ENCODE assay signal across 3 cellular contexts in the genomic region with DNA sequence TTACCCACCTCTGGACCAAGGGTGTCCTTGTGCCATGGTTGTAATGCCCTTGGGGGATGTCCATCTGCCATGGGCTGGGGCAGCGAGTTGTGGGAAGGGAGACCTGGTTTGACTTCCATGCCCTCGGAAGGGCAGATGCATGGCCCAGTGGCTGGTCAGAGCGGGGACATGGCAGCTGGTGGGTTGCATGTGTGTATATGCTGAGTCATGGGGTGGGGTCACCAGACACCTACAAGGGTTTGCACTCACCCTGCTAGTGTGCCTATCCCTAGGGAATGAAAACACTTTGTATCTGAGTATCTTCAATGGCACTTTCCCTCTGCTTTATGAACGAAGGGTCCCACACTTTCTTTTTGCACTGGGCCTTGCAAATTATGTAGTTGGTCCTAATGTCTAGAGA.
TF ChIP-seq lines count a peak whose summit lies in the region.

No MANE protein-coding gene starts in this region.

TF ChIP-seq in HepG2, 621 proteins besides CTCF, POLR2A, EP300 and RAD21:
- TF ChIP-seq NFE2L2 (IDR thresholded peaks at IDR 0.05; ENCODE audit: low read length) (peak; percentile 80), MAFK (conservative IDR thresholded peaks at IDR 0.05 in 1 of 2, IDR thresholded peaks at IDR 0.05 in 1 of 2; ENCODE audit: low read length in 2 of 2) (0 out of 4 replicates have a peak, but pooled peaks have one; percentile 1 to 12), HHEX (CRISPR knock-in tag; IDR thresholded peaks at IDR 0.05) (no peak)

TF ChIP-seq in K562, 482 proteins besides CTCF, POLR2A, EP300 and RAD21:
- TF ChIP-seq MAFF (IDR thresholded peaks at IDR 0.05; ENCODE audit: low read length), result peak; percentile 19; the same call in 1 of the 2 replicates
- no peak for TF ChIP-seq ZFX (CRISPR knock-in tag; IDR thresholded peaks at IDR 0.05)
- peak; percentile 32; the same call in 1 of the 2 replicates for TF ChIP-seq C11orf30 (IDR thresholded peaks at IDR 0.05; ENCODE audit: low read depth)
- peak; percentile 31; the same call in 1 of the 2 replicates for TF ChIP-seq ZNF316 (IDR thresholded peaks at IDR 0.05)
- TF ChIP-seq MAFG (tag; conservative IDR thresholded peaks at IDR 0.05), result peak; percentile 55
- TF ChIP-seq NFE2 (IDR thresholded peaks at IDR 0.05; ENCODE audit: low read depth), result peak; percentile 63
TF ChIP-seq in K562: peak in this region for 5.

TF ChIP-seq in GM12891, 5 proteins besides CTCF, POLR2A, EP300 and RAD21:
- TF ChIP-seq POLR2AphosphoS5 (IDR thresholded peaks at IDR 0.05; ENCODE audit: low read depth, low read length), result no peak
- TF ChIP-seq PAX5 (IDR thresholded peaks at IDR 0.05; ENCODE audit: insufficient read depth, low read length, severe bottlenecking), result no peak
- no peak for TF ChIP-seq POU2F2 (IDR thresholded peaks at IDR 0.05; ENCODE audit: low read depth, low read length)
- no peak for TF ChIP-seq TAF1 (IDR thresholded peaks at IDR 0.05; ENCODE audit: low read depth, low read length)
- no peak for TF ChIP-seq SPI1 (IDR thresholded peaks at IDR 0.05; ENCODE audit: low read depth, low read length)
TF ChIP-seq in GM12891: peak in this region for 0.
